ENCODE assay signal across 19 cellular contexts in the genomic region with DNA sequence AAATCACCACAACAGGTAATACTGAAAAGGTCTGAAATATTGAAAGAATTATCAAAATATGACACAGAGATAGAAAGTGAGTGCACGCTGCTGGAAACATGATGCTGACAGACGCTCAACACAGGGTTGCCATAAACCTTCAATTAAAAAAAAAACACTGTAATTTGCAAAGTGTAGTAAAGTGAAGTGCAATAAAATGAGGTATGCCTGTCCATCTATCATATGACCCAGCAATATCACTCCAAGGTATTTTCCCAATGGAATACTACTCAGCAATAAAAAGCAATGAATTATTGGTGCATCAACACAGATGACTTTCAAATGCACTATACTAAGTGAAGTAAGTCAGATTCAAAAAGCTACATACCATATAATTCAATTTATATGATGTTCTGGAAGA. TPM values are rescaled to one million over a fixed set of nuclear protein-coding genes. Genes with fewer than 3 reads are reported as not detected.
DNase-seq lines count a peak whose midpoint lies in the region; FAIRE-seq and TF ChIP-seq lines count a peak whose summit lies in the region.
"Had no signal": no experiment of that assay in that cellular context is flagged by ENCODE, and none has a peak within 500 bp of the region (broad histone marks: within the 10 kb centered on the region; RNA-seq: fewer than 3 reads in every experiment).

No MANE protein-coding gene starts in this region.

- in situ Hi-C loops in transverse colon (cut with MboI; ENCODE audit: low pct_ligation_motif_present in 1 of 4, low pct_unique_long_range_greater_than_20kb in 1 of 4, low sequenced_read_pairs in 3 of 4), result no loop called here

- dilution Hi-C loops in keratinocyte (cut with MboI; ENCODE audit: extremely low pct_ligation_motif_present, low sequenced_read_pairs), result no loop called here

- H3K4me2 ChIP-seq in keratinocyte (ENCODE audit: control insufficient read depth, extremely low read depth, insufficient read depth, low read depth, low read length), result no peak overlapping the region

- H3K4me1 ChIP-seq in keratinocyte (ENCODE audit: control insufficient read depth, extremely low read depth, insufficient read depth, low read length) (no peaks in the 10 kb centered on the region), transverse colon (peaks cover 0 to 27% (median 6%) of the 10 kb centered on the region in 4 donors)

- no peak overlapping the region for H3K9ac ChIP-seq in keratinocyte (ENCODE audit: control insufficient read depth, extremely low read depth, insufficient read depth, low read length)
- H3K9ac ChIP-seq: BLaER1 treated with 17β-estradiol and CSF1 and Interleukin-3, amounts not matched to agents 10 nM and 100 nM had no signal

- no peaks in the 10 kb centered on the region for H3K79me2 ChIP-seq in keratinocyte (ENCODE audit: control insufficient read depth, insufficient read depth, low read length)

- H3K4me3 ChIP-seq in keratinocyte (ENCODE audit: control insufficient read depth in 2 of 3, extremely low read depth in 1 of 3, insufficient read depth in 2 of 3, low read depth in 1 of 3, low read length in 3 of 3) (no peak overlapping the region), transverse colon (no peak overlapping the region)
- H3K4me3 ChIP-seq: BLaER1 treated with 17β-estradiol and CSF1 and Interleukin-3, amounts not matched to agents 10 nM and 100 nM; GM12878 had no signal

- WGBS in transverse colon (ENCODE audit: low coverage in 1 of 2), 2 donors, result 63 to 64% methylated on average over 2 of the region's 2 CpGs

- no peak overlapping the region for H2AFZ ChIP-seq in keratinocyte (ENCODE audit: control insufficient read depth, low read length)

- H3K27me3 ChIP-seq in keratinocyte (ENCODE audit: control insufficient read depth, extremely low read depth, insufficient read depth, low read length) (no peaks in the 10 kb centered on the region), transverse colon (no peaks in the 10 kb centered on the region)

- peaks cover 0 to 3% of the 10 kb centered on the region in 2 experiments for H3K36me3 ChIP-seq in keratinocyte (ENCODE audit: control insufficient read depth in 2 of 2, extremely low read depth in 1 of 2, insufficient read depth in 2 of 2, low read length in 2 of 2)
- H3K36me3 ChIP-seq in transverse colon, result no peaks in the 10 kb centered on the region

- intact Hi-C loops in transverse colon (cut with DNase I; ENCODE audit: low total_unique reads), result no loop called here

- no peak for TF ChIP-seq EP300 in transverse colon (IDR thresholded peaks at IDR 0.05; ENCODE audit: low read depth)

- H3K9me3 ChIP-seq in keratinocyte (ENCODE audit: control insufficient read depth, low read depth, low read length) (no peaks in the 10 kb centered on the region), transverse colon (no peaks in the 10 kb centered on the region)

- TF ChIP-seq CTCF in keratinocyte (optimal IDR thresholded peaks at IDR 0.05 in 1 of 3, IDR thresholded peaks at IDR 0.05 in 1 of 3, conservative IDR thresholded peaks at IDR 0.05 in 1 of 3; ENCODE audit: extremely low read depth in 1 of 3, insufficient read depth in 2 of 3, low read length in 3 of 3) (no peak), transverse colon (IDR thresholded peaks at IDR 0.05) (no peak)

- H3K9me1 ChIP-seq in keratinocyte (ENCODE audit: control insufficient read depth, extremely low read depth, insufficient read depth, low read length), result no peaks in the 10 kb centered on the region

- no peaks in the 10 kb centered on the region for H4K20me1 ChIP-seq in keratinocyte (ENCODE audit: control insufficient read depth, extremely low read depth, insufficient read depth, low read length)

- TF ChIP-seq POLR2A in transverse colon (IDR thresholded peaks at IDR 0.05), result no peak

- FAIRE-seq in keratinocyte (lab: Jason Lieb, UNC), result peak; percentile 26
- FAIRE-seq: GM12878 had no signal

- DNase-seq in NCI-H748 (lab: John Stamatoyannopoulos, UW; ENCODE audit: unreplicated experiment) (peak; percentile 1), NCI-H748 treated with DMSO at 0.1 percent for 48 hours (lab: John Stamatoyannopoulos, UW) (no peak), NCI-H69 (lab: John Stamatoyannopoulos, UW) (peak; percentile 41), keratinocyte (ENCODE audit: low read depth, low spot score) (no peak), transverse colon (no peak), T-helper 1 cell (no peak), C1 segment of cervical spinal cord (lab: John Stamatoyannopoulos, UW) (no peak)
- DNase-seq in NK-92 treated with Interleukin-12 subunit alpha and Interleukin-12 subunit beta, amount 100 ng/mL, for 24 hours (lab: John Stamatoyannopoulos, UW), result no peak
- DNase-seq: CD4-positive, CD25-positive, alpha-beta regulatory T cell; CD8-positive, alpha-beta memory T cell; DMS 273 treated with DMSO at 0.1 percent for 48 hours; DMS53; DND-41; EL; GOT3; H9 had no signal

- no peak overlapping the region for H3K27ac ChIP-seq in keratinocyte (ENCODE audit: control insufficient read depth, insufficient read depth, low read length)
- H3K27ac ChIP-seq in transverse colon, result peak overlapping the region; percentile 29 to 50 (median 39)

RNA-seq across cellular contexts. Expression of gene SLC12A8, which starts 47.6 kb away (rescaled TPM):
- polyA plus RNA-seq in keratinocyte, result 6.9 to 10.1 TPM (median 9.2 TPM) in 3 replicates
- polyA plus RNA-seq in keratinocyte (2011; ENCODE audit: low read depth), result 2.1 TPM
- 5.6 and 5.8 TPM in 2 replicates for polyA plus RNA-seq in keratinocyte (2011; cell fraction: cytosol; rRNA removed)
- polyA plus RNA-seq in keratinocyte (2011; cell fraction: nucleus; rRNA removed), result 18.1 and 22.1 TPM in 2 replicates
- 5.7 and 6.9 TPM in 2 replicates for polyA plus RNA-seq in keratinocyte (2012; ENCODE audit: low replicate concordance)
- 16.7 to 19.5 TPM (median 17.8 TPM) in 3 replicates for polyA minus RNA-seq in keratinocyte
- polyA minus RNA-seq in keratinocyte (2011; cell fraction: cytosol; rRNA and poly(A)+ RNA removed), result 10.6 TPM
- polyA minus RNA-seq in keratinocyte (2011; cell fraction: nucleus; rRNA and poly(A)+ RNA removed), result 15.8 and 25.9 TPM in 2 replicates
- total RNA-seq in transverse colon, result 10 to 100 TPM in 1 of 4 donors, 1 to 10 TPM in 3; 5.4 to 10.5 (median 6.8) TPM
- total RNA-seq: CD4-positive, CD25-positive, alpha-beta regulatory T cell; G401 had no signal
- polyA plus RNA-seq: CD4-positive, CD25-positive, alpha-beta regulatory T cell; CD8-positive, alpha-beta memory T cell had no signal

Comparison
In these comparisons a context has a peak if more than half of its experiments do, and no peak if none do; other contexts are left out.
1. DNase-seq: peak in NCI-H748 (single experiment) and NCI-H69 (single experiment); none in NCI-H748 treated with DMSO at 0.1 percent for 48 hours (single experiment), keratinocyte (single experiment), transverse colon (single experiment), T-helper 1 cell (0 of 5), NK-92 treated with Interleukin-12 subunit alpha and Interleukin-12 subunit beta, amount 100 ng/mL, for 24 hours (single experiment) and C1 segment of cervical spinal cord (0 of 14).